In genomic region chr12:49698619-49699545, GRCh38 we compare ENCODE assay signal across 8 cellular contexts. TPM values are rescaled to one million over a fixed set of nuclear protein-coding genes. Genes with fewer than 3 reads are reported as not detected.
DNase-seq lines count a peak whose midpoint lies in the region; ATAC-seq and TF ChIP-seq lines count a peak whose summit lies in the region.

No MANE protein-coding gene starts in this region.

- no peaks in the 10 kb centered on the region for H3K9me3 Mint-ChIP-seq in stimulated activated effector memory CD8-positive, alpha-beta T cell treated with anti-CD3 and anti-CD28 coated beads, Interleukin-12 subunit alpha, Interleukin-12 subunit beta, amount 100 ng/mL, for 72 hours

- BruUV-seq in PC-3 (replicated peaks; lab: Mats Ljungman, UMichigan), result no TSS peak

- H3K4me2 ChIP-seq in PC-3 (ENCODE audit: low read length), result no peak overlapping the region

- H3F3A ChIP-seq in PC-3 (ENCODE audit: low read length, unreplicated experiment), result no peaks in the 10 kb centered on the region

- H3K9me2 ChIP-seq in PC-3 (replicated peaks; ENCODE audit: low read length), result no peaks in the 10 kb centered on the region

- ATAC-seq in HG02981 (IDR thresholded peaks at IDR 0.05; ENCODE audit: unreplicated experiment) (peak; percentile 83), PC-3 (no peak)
- ATAC-seq in stimulated activated effector memory CD8-positive, alpha-beta T cell treated with anti-CD3 and anti-CD28 coated beads, Interleukin-12 subunit alpha, Interleukin-12 subunit beta, amount 100 ng/mL, for 72 hours, result peak; percentile 82

- H4K20me1 ChIP-seq in PC-3 (ENCODE audit: low read length), result no peaks in the 10 kb centered on the region

- no peak overlapping the region for H2AFZ ChIP-seq in PC-3 (ENCODE audit: low read length)

- no peaks in the 10 kb centered on the region for H3K36me3 ChIP-seq in PC-3 (ENCODE audit: low read depth, low read length)

- peak overlapping the region; percentile 88 for H3K27ac Mint-ChIP-seq in stimulated activated effector memory CD8-positive, alpha-beta T cell treated with anti-CD3 and anti-CD28 coated beads, Interleukin-12 subunit alpha, Interleukin-12 subunit beta, amount 100 ng/mL, for 72 hours

- peak overlapping the region; percentile 68 for H3K4me3 Mint-ChIP-seq in stimulated activated effector memory CD8-positive, alpha-beta T cell treated with anti-CD3 and anti-CD28 coated beads, Interleukin-12 subunit alpha, Interleukin-12 subunit beta, amount 100 ng/mL, for 72 hours

- intact Hi-C loops in PC-3 (cut with micrococcal nuclease), result no loop called here

- peak; percentile 43 for DNase-seq in activated naive CD4-positive, alpha-beta T cell treated with Interleukin-2 at 50 U/mL for 16 hours
- DNase-seq in activated naive CD4-positive, alpha-beta T cell (lab: John Stamatoyannopoulos, UW), result no peak
- DNase-seq in PC-3 (peak; percentile 19), astrocyte of the hippocampus (ENCODE audit: low read depth, low spot score) (peak; percentile 79), iris pigment epithelial cell (ENCODE audit: low read depth) (peak; percentile 67), NCI-H446 treated with DMSO at 0.1 percent for 48 hours (lab: John Stamatoyannopoulos, UW) (no peak)
- DNase-seq in stimulated activated effector memory CD8-positive, alpha-beta T cell treated with anti-CD3 and anti-CD28 coated beads, Interleukin-12 subunit alpha, Interleukin-12 subunit beta, amount 100 ng/mL, for 72 hours (ENCODE audit: low spot score in 2 of 2), result peak; percentile 29 to 79

- peaks cover 47% of the 10 kb centered on the region for H3K4me1 Mint-ChIP-seq in stimulated activated effector memory CD8-positive, alpha-beta T cell treated with anti-CD3 and anti-CD28 coated beads, Interleukin-12 subunit alpha, Interleukin-12 subunit beta, amount 100 ng/mL, for 72 hours

- no peak for TF ChIP-seq CTCF in PC-3 (conservative IDR thresholded peaks at IDR 0.05; ENCODE audit: low read depth, low read length)

- H3K27ac ChIP-seq in PC-3 (ENCODE audit: low read length), result no peak overlapping the region

- H3K9ac ChIP-seq in PC-3 (ENCODE audit: low read length), result no peak overlapping the region

- no peaks in the 10 kb centered on the region for H3K79me2 ChIP-seq in PC-3 (ENCODE audit: low read length)

- no peaks in the 10 kb centered on the region for H3K27me3 ChIP-seq in PC-3 (ENCODE audit: low read length)

- CTCF ChIA-PET in PC-3 (lab: Charles Lee), result no interaction called here

- no peak overlapping the region for H3K4me3 ChIP-seq in PC-3 (ENCODE audit: low read length)

- peaks cover 5% of the 10 kb centered on the region; the same call in 1 of the 2 replicates for H3K4me1 ChIP-seq in PC-3 (ENCODE audit: insufficient read depth, low read length)

- peaks cover 17% of the 10 kb centered on the region for H3K36me3 Mint-ChIP-seq in stimulated activated effector memory CD8-positive, alpha-beta T cell treated with anti-CD3 and anti-CD28 coated beads, Interleukin-12 subunit alpha, Interleukin-12 subunit beta, amount 100 ng/mL, for 72 hours

- POLR2A ChIA-PET in PC-3 (lab: Charles Lee; ENCODE audit: unreplicated experiment), result no interaction called here

- H3K9me3 ChIP-seq in PC-3 (ENCODE audit: low read length), result no peaks in the 10 kb centered on the region

RNA-seq across cellular contexts. Expression of gene FMNL3, which starts 8.3 kb away (rescaled TPM):
- total RNA-seq in PC-3 (2014; rRNA removed), result 5.2 and 6.2 TPM in 2 replicates

RNA-seq across cellular contexts. Expression of gene TMBIM6, which starts 42.5 kb away (rescaled TPM):
- 396 and 402 TPM in 2 replicates for total RNA-seq in PC-3 (2014; rRNA removed)

Comparison
In these comparisons a context has a peak if more than half of its experiments do, and no peak if none do; other contexts are left out.
1. DNase-seq: peak in activated naive CD4-positive, alpha-beta T cell treated with Interleukin-2 at 50 U/mL for 16 hours (single experiment), PC-3 (single experiment), astrocyte of the hippocampus (single experiment), iris pigment epithelial cell (single experiment) and stimulated activated effector memory CD8-positive, alpha-beta T cell treated with anti-CD3 and anti-CD28 coated beads, Interleukin-12 subunit alpha, Interleukin-12 subunit beta, amount 100 ng/mL, for 72 hours (2 of 2); none in activated naive CD4-positive, alpha-beta T cell (0 of 4) and NCI-H446 treated with DMSO at 0.1 percent for 48 hours (single experiment).